ENCODE assay signal across 19 cellular contexts in genomic region chr4:9979101-9979815, GRCh38. TPM values are rescaled to one million over a fixed set of nuclear protein-coding genes. Genes with fewer than 3 reads are reported as not detected.
DNase-seq lines count a peak whose midpoint lies in the region; ATAC-seq and TF ChIP-seq lines count a peak whose summit lies in the region.
"Had no signal": no experiment of that assay in that cellular context is flagged by ENCODE, and none has a peak within 500 bp of the region (broad histone marks: within the 10 kb centered on the region; RNA-seq: fewer than 3 reads in every experiment).

No MANE protein-coding gene starts in this region.

- no peaks in the 10 kb centered on the region for H3K9me3 ChIP-seq in IMR-90 (ENCODE audit: control insufficient read depth, insufficient read depth, low read length)
- H3K9me3 ChIP-seq: Caco-2, suprapubic skin had no signal

- no TSS peak for BruUV-seq in IMR-90 (replicated peaks; lab: Mats Ljungman, UMichigan)

- H4K5ac ChIP-seq in IMR-90 (ENCODE audit: low read depth, low read length) = no peak overlapping the region

- no peak overlapping the region for H3K4me2 ChIP-seq in IMR-90 (ENCODE audit: low read depth, low read length)

- no peak for TF ChIP-seq POLR2A in IMR-90 (IDR thresholded peaks at IDR 0.05; ENCODE audit: low read depth, low read length)

- no peak overlapping the region for H3K23ac ChIP-seq in IMR-90 (ENCODE audit: low read depth, low read length)

- H2BK120ac ChIP-seq in IMR-90 (ENCODE audit: low read depth, low read length) = no peak overlapping the region

- H3K56ac ChIP-seq in IMR-90 (ENCODE audit: extremely low read depth, insufficient read depth, low read length) = no peak overlapping the region

- H3K14ac ChIP-seq in IMR-90 (replicated peaks; ENCODE audit: low read depth, low read length) = no peak overlapping the region

- H3K4me1 ChIP-seq in IMR-90 (ENCODE audit: control insufficient read depth, insufficient read depth, low read length) = no peaks in the 10 kb centered on the region; the same call in 1 of the 2 replicates
- H3K4me1 ChIP-seq: Caco-2, sigmoid colon, suprapubic skin had no signal

- H3K27ac Mint-ChIP-seq in WTC11 = no peak overlapping the region

- no peak overlapping the region for H2AK9ac ChIP-seq in IMR-90 (replicated peaks; ENCODE audit: low read depth, low read length, poor library complexity)

- H3K27me3 Mint-ChIP-seq in WTC11 (ENCODE audit: low read depth) = peaks cover 53% of the 10 kb centered on the region

- no peak overlapping the region for H4K8ac ChIP-seq in IMR-90 (ENCODE audit: low read depth in 2 of 2, low read length in 2 of 2)

- in situ Hi-C loops in IMR-90 (cut with MboI; ENCODE audit: low sequenced_read_pairs) = no loop called here

- H2BK20ac ChIP-seq in IMR-90 (ENCODE audit: low read depth, low read length) = no peak overlapping the region

- H4K20me1 ChIP-seq in IMR-90 (ENCODE audit: insufficient read depth, low read length) = no peaks in the 10 kb centered on the region

- H3K79me1 ChIP-seq in IMR-90 (ENCODE audit: low read depth in 1 of 2, low read length in 2 of 2) = no peaks in the 10 kb centered on the region

- H2BK5ac ChIP-seq in IMR-90 (ENCODE audit: low read depth, low read length, poor library complexity, severe bottlenecking) = no peak overlapping the region

- H3K4me3 Mint-ChIP-seq in WTC11 = no peak overlapping the region
- H3K4me3 Mint-ChIP-seq: neural crest cell had no signal

- H3K27ac ChIP-seq in IMR-90 (ENCODE audit: insufficient read depth, low read length) = no peak overlapping the region
- H3K27ac ChIP-seq: sigmoid colon, suprapubic skin had no signal

- H3K36me3 ChIP-seq in IMR-90 (ENCODE audit: control insufficient read depth, insufficient read depth, low read length) = no peaks in the 10 kb centered on the region

- peak; percentile 58 for DNase-seq in Ammon's horn (ENCODE audit: low spot score)
- no peak for DNase-seq in IMR-90
- DNase-seq in WTC11 (ENCODE audit: low spot score) = no peak
- DNase-seq in medulla oblongata (ENCODE audit: extremely low spot score) = peak; percentile 37
- DNase-seq in SIG-M5 treated with dmso at 0.1 percent for 504 hours (lab: John Stamatoyannopoulos, UW; ENCODE audit: unreplicated experiment) = no peak
- DNase-seq in left lobe of liver (ENCODE audit: low spot score) = no peak
- DNase-seq: activated CD4-positive, CD25-positive, alpha-beta regulatory T cell treated with anti-CD3 and anti-CD28 coated beads, Interleukin-2, amount 50 U/mL, for 72 hours; activated CD8-positive, alpha-beta memory T cell treated with anti-CD3 and anti-CD28 coated beads, Interleukin-2, amount 50 U/mL, for 48 hours; activated naive CD4-positive, alpha-beta T cell; Caco-2; MM.1S; SHP77; sigmoid colon; stimulated activated CD4-positive, alpha-beta T cell treated with anti-CD3 and anti-CD28 coated beads, Interleukin-2, amount 100 ng/mL, for 24 hours; T-helper 9 cell had no signal

- peak; percentile 63 for ATAC-seq in IMR-90 (ENCODE audit: low read depth)
- ATAC-seq in WTC11 = peak; percentile 83
- no peak for ATAC-seq in left lobe of liver
- ATAC-seq in HG03196 (IDR thresholded peaks at IDR 0.05; ENCODE audit: unreplicated experiment) = no peak
- no peak for ATAC-seq in HG03039 (IDR thresholded peaks at IDR 0.05; ENCODE audit: unreplicated experiment)

- POLR2A ChIA-PET in IMR-90 (lab: Charles Lee; ENCODE audit: unreplicated experiment) = interaction anchor here (0.5 kb wide), 1 partner anchor 110 kb away, joined by 8 read pairs; no protein-coding TSS in a partner anchor
- POLR2A ChIA-PET in WTC11 (lab: Charles Lee) = no interaction called here

- H3K27me3 ChIP-seq in IMR-90 (ENCODE audit: control insufficient read depth, insufficient read depth, low read length) = no peaks in the 10 kb centered on the region; the same call in 1 of the 2 replicates
- H3K27me3 ChIP-seq: sigmoid colon, suprapubic skin had no signal

- no peak overlapping the region for H4K91ac ChIP-seq in IMR-90 (ENCODE audit: insufficient read depth, low read depth, low read length)

- no peaks in the 10 kb centered on the region for H3K9me1 ChIP-seq in IMR-90 (ENCODE audit: insufficient read depth, low read length)

- intact Hi-C loops in IMR-90 (cut with micrococcal nuclease) = no loop called here

- H3K9ac ChIP-seq in IMR-90 (ENCODE audit: low read depth, low read length) = no peak overlapping the region

- H2AFZ ChIP-seq in IMR-90 (replicated peaks; ENCODE audit: low read length, poor library complexity) = no peak overlapping the region

- peaks cover 31% of the 10 kb centered on the region for H3K4me1 Mint-ChIP-seq in WTC11
- H3K4me1 Mint-ChIP-seq: neural crest cell had no signal

- WGBS in IMR-90 (ENCODE audit: extremely low coverage in 2 of 2, insufficient read length in 1 of 2), 2 experiments = 26% methylated on average over 5 of the region's 11 CpGs; no CpG with 5 or more reads in 1 of the 2 experiments

- H2BK15ac ChIP-seq in IMR-90 (ENCODE audit: low read depth, low read length) = no peak overlapping the region

- TF ChIP-seq CTCF in IMR-90 (conservative IDR thresholded peaks at IDR 0.05; ENCODE audit: low read depth, low read length) (no peak), WTC11 (IDR thresholded peaks at IDR 0.05) (no peak)

- no peak overlapping the region for H3K4me3 ChIP-seq in IMR-90 (ENCODE audit: insufficient read depth, low read depth, low read length)
- H3K4me3 ChIP-seq: sigmoid colon, suprapubic skin had no signal

- CTCF ChIA-PET in IMR-90 (lab: Yijun Ruan, JAX) (interaction anchor here (0.7 kb wide), 1 partner anchor 20 kb away, joined by 3 read pairs; no protein-coding TSS in a partner anchor), WTC11 (lab: Charles Lee) (interaction anchor here (0.5 to 1.7 kb wide), 10 partner anchors 11 to 1224 kb away, joined by 3 to 9 read pairs (median 3); no protein-coding TSS in a partner anchor)

- no peak for TF ChIP-seq RAD21 in IMR-90 (IDR thresholded peaks at IDR 0.05; ENCODE audit: low read length)

- no peak overlapping the region for H3K4ac ChIP-seq in IMR-90 (ENCODE audit: low read depth, low read length)

- H3K9me3 Mint-ChIP-seq in WTC11 = peaks cover 26% of the 10 kb centered on the region

- dilution Hi-C loops in IMR-90 (cut with HindIII; ENCODE audit: low sequenced_read_pairs, unreplicated experiment) = no loop called here

- H3K36me3 Mint-ChIP-seq in WTC11 = peaks cover 5% of the 10 kb centered on the region

- H2AK5ac ChIP-seq in IMR-90 (ENCODE audit: low read depth, low read length) = no peak overlapping the region

- H3K18ac ChIP-seq in IMR-90 (ENCODE audit: low read depth, low read length) = no peak overlapping the region

TF ChIP-seq in IMR-90, 13 proteins besides CTCF, POLR2A, EP300 and RAD21 (continues in another document):
- TF ChIP-seq MAFK (IDR thresholded peaks at IDR 0.05; ENCODE audit: low read depth, low read length) (no peak), CEBPB (IDR thresholded peaks at IDR 0.05; ENCODE audit: low read depth, low read length) (no peak), MXI1 (IDR thresholded peaks at IDR 0.05; ENCODE audit: borderline replicate concordance, low read depth, low read length) (no peak), SMC3 (IDR thresholded peaks at IDR 0.05; ENCODE audit: low read depth, low read length) (no peak), FOS (IDR thresholded peaks at IDR 0.05; ENCODE audit: low read depth, low read length) (no peak), BHLHE40 (IDR thresholded peaks at IDR 0.05; ENCODE audit: low read depth, low read length) (no peak), CHD1 (IDR thresholded peaks at IDR 0.05; ENCODE audit: low read depth, low read length) (no peak)
- TF ChIP-seq, protein P1, sequence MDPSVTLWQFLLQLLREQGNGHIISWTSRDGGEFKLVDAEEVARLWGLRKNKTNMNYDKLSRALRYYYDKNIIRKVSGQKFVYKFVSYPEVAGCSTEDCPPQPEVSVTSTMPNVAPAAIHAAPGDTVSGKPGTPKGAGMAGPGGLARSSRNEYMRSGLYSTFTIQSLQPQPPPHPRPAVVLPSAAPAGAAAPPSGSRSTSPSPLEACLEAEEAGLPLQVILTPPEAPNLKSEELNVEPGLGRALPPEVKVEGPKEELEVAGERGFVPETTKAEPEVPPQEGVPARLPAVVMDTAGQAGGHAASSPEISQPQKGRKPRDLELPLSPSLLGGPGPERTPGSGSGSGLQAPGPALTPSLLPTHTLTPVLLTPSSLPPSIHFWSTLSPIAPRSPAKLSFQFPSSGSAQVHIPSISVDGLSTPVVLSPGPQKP (IDR thresholded peaks at IDR 0.05; ENCODE audit: borderline replicate concordance, low read depth, low read length) = no peak

TF ChIP-seq in WTC11, 78 proteins besides CTCF, POLR2A, EP300 and RAD21 (continues in another document):
- TF ChIP-seq, protein P2, sequence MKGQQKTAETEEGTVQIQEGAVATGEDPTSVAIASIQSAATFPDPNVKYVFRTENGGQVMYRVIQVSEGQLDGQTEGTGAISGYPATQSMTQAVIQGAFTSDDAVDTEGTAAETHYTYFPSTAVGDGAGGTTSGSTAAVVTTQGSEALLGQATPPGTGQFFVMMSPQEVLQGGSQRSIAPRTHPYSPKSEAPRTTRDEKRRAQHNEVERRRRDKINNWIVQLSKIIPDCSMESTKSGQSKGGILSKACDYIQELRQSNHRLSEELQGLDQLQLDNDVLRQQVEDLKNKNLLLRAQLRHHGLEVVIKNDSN (CRISPR knock-in tag; IDR thresholded peaks at IDR 0.05) = no peak
- TF ChIP-seq ZNF423 (CRISPR knock-in tag; IDR thresholded peaks at IDR 0.05) = no peak
- no peak for TF ChIP-seq ELF4 (CRISPR knock-in tag; IDR thresholded peaks at IDR 0.05; ENCODE audit: low read depth)
- TF ChIP-seq MLX (CRISPR knock-in tag; IDR thresholded peaks at IDR 0.05) = no peak
- TF ChIP-seq ZNF138 (CRISPR knock-in tag; conservative IDR thresholded peaks at IDR 0.05) = no peak

RNA-seq across cellular contexts. Expression of gene SLC2A9, which starts 42.0 kb away (rescaled TPM):
- total RNA-seq in IMR-90 (2012; rRNA removed) (0.56 and 0.72 TPM in 2 replicates), WTC11 (2021) (0.64 TPM in 1 of 3 replicates, not detected in the others), left lobe of liver (21.7 TPM)
- polyA plus RNA-seq in IMR-90 (2012; rRNA removed) = 1.0 and 2.1 TPM in 2 replicates
- polyA plus RNA-seq in IMR-90 (2012; cell fraction: cytosol; rRNA removed) = 1.2 and 1.3 TPM in 2 replicates
- 1.6 and 1.8 TPM in 2 replicates for polyA plus RNA-seq in IMR-90 (2012; cell fraction: nucleus; rRNA removed; ENCODE audit: low replicate concordance)

Comparison
In these comparisons a context has a peak if more than half of its experiments do, and no peak if none do; other contexts are left out.
1. DNase-seq: peak in Ammon's horn (single experiment) and medulla oblongata (single experiment); none in IMR-90 (single experiment), WTC11 (single experiment), SIG-M5 treated with dmso at 0.1 percent for 504 hours (single experiment) and left lobe of liver (single experiment).
2. ATAC-seq: peak in IMR-90 (single experiment) and WTC11 (single experiment); none in left lobe of liver (single experiment), HG03196 (single experiment) and HG03039 (single experiment).
3. RNA of gene SLC2A9, which starts 42.0 kb away (total RNA-seq): 21.7 TPM in left lobe of liver (single experiment); 0.56 to 0.72 TPM in IMR-90 and 0.64 TPM in WTC11; every median in the first group is over 10 times any median in the second.